17 cellular contexts compared by ENCODE assay signal in the genomic region with DNA sequence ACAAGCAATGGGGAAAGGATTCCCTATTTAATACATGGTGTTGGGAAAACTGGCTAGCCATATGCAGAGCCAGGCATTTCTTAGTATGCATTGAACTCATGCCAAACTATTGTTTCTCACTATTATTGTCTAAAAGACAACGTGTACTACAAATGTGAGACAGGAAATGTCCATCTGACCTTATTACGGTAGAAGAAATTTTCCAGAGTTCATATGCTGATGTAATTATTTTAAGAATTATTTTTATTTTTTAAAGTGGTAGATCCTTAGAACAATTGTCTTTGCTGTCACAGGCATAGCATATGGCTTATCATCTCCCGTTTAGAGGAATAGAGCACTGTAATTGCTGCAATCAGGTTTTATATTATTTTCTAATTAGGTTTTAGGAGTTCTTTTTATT.
"Had no signal": no experiment of that assay in that cellular context is flagged by ENCODE, and none has a peak within 500 bp of the region (broad histone marks: within the 10 kb centered on the region; RNA-seq: fewer than 3 reads in every experiment).

No MANE protein-coding gene starts in this region.

- H3K4me1 Mint-ChIP-seq: immature natural killer cell; stimulated activated effector memory CD8-positive, alpha-beta T cell treated with anti-CD3 and anti-CD28 coated beads, Interleukin-12 subunit alpha, Interleukin-12 subunit beta, amount 100 ng/mL, for 72 hours had no signal

- H3K27ac Mint-ChIP-seq: activated T-cell treated with anti-CD3 and anti-CD28 coated beads, Interleukin-2, amount 50 U/mL, for 72 hours; dendritic cell treated with granulocyte-macrophage colony-stimulating factor and Interleukin-4, amounts not matched to agents 40 ng/mL and 50 ng/mL, for 4 days; immature natural killer cell; progenitor cell of endocrine pancreas; stimulated activated effector memory CD8-positive, alpha-beta T cell treated with anti-CD3 and anti-CD28 coated beads, Interleukin-12 subunit alpha, Interleukin-12 subunit beta, amount 100 ng/mL, for 72 hours had no signal

- H3K27me3 ChIP-seq: stomach, testis had no signal

- DNase-seq: activated CD8-positive, alpha-beta memory T cell treated with anti-CD3 and anti-CD28 coated beads for 24 hours; activated effector memory CD4-positive, alpha-beta T cell treated with anti-CD3 and anti-CD28 coated beads, Interleukin-2, amount 50 U/mL, for 16 hours; activated naive CD4-positive, alpha-beta T cell treated with anti-CD3 and anti-CD28 coated beads, Interleukin-2, amount 50 U/mL, for 16 hours; activated T-cell treated with anti-CD3 and anti-CD28 coated beads, Interleukin-2, amount 50 U/mL, for 72 hours; aorta; head of caudate nucleus; immature natural killer cell; stimulated activated CD4-positive, alpha-beta T cell treated with anti-CD3 and anti-CD28 coated beads, Interleukin-4, amount 100 ng/mL, for 24 hours; stomach; T1000; testis had no signal

- H3K36me3 Mint-ChIP-seq: immature natural killer cell; stimulated activated effector memory CD8-positive, alpha-beta T cell treated with anti-CD3 and anti-CD28 coated beads, Interleukin-12 subunit alpha, Interleukin-12 subunit beta, amount 100 ng/mL, for 72 hours had no signal

- H3K9me3 Mint-ChIP-seq: dendritic cell treated with granulocyte-macrophage colony-stimulating factor and Interleukin-4, amounts not matched to agents 40 ng/mL and 50 ng/mL, for 4 days; stimulated activated effector memory CD8-positive, alpha-beta T cell treated with anti-CD3 and anti-CD28 coated beads, Interleukin-12 subunit alpha, Interleukin-12 subunit beta, amount 100 ng/mL, for 72 hours had no signal

- ATAC-seq: activated CD4-positive, CD25-positive, alpha-beta regulatory T cell treated with anti-CD3 and anti-CD28 coated beads, Interleukin-2, amount 50 U/mL, for 24 hours; activated T-cell treated with anti-CD3 and anti-CD28 coated beads, Interleukin-2, amount 50 U/mL, for 72 hours; sciatic nerve; stimulated activated effector memory CD8-positive, alpha-beta T cell treated with anti-CD3 and anti-CD28 coated beads, Interleukin-12 subunit alpha, Interleukin-12 subunit beta, amount 100 ng/mL, for 72 hours had no signal

- H3K4me3 Mint-ChIP-seq: activated T-cell treated with anti-CD3 and anti-CD28 coated beads, Interleukin-2, amount 50 U/mL, for 72 hours; dendritic cell treated with granulocyte-macrophage colony-stimulating factor and Interleukin-4, amounts not matched to agents 40 ng/mL and 50 ng/mL, for 4 days; immature natural killer cell; stimulated activated effector memory CD8-positive, alpha-beta T cell treated with anti-CD3 and anti-CD28 coated beads, Interleukin-12 subunit alpha, Interleukin-12 subunit beta, amount 100 ng/mL, for 72 hours had no signal

- H3K27me3 Mint-ChIP-seq: dendritic cell treated with granulocyte-macrophage colony-stimulating factor and Interleukin-4, amounts not matched to agents 40 ng/mL and 50 ng/mL, for 4 days; progenitor cell of endocrine pancreas had no signal

- H3K4me1 ChIP-seq: stomach, testis had no signal

- H3K36me3 ChIP-seq: stomach had no signal

- H3K27ac ChIP-seq: epithelial cell of prostate, testis had no signal

- H3K9me3 ChIP-seq: stomach, testis had no signal

- H3K4me3 ChIP-seq: stomach, testis had no signal
